Comparison of ENCODE assay signal across 8 cellular contexts in genomic region chr11:75815345-75815983, GRCh38. TPM values are rescaled to one million over a fixed set of nuclear protein-coding genes. Genes with fewer than 3 reads are reported as not detected.
DNase-seq lines count a peak whose midpoint lies in the region; ATAC-seq and TF ChIP-seq lines count a peak whose summit lies in the region.

No MANE protein-coding gene starts in this region.

- no peaks in the 10 kb centered on the region for H3K36me3 Mint-ChIP-seq in immature natural killer cell

- H3K27me3 Mint-ChIP-seq in immature natural killer cell (ENCODE audit: low read depth in 3 of 3) = peaks cover 10 to 11% (median 11%) of the 10 kb centered on the region in 3 donors

- TF ChIP-seq CTCF in RWPE1 (conservative IDR thresholded peaks at IDR 0.05; ENCODE audit: low read depth) = no peak

- CTCF ChIA-PET in RWPE1 (lab: Yijun Ruan, JAX) = interaction anchor here (0.7 kb wide), 1 partner anchor 675 kb away, joined by 3 read pairs; no protein-coding TSS in a partner anchor

- POLR2A ChIA-PET in RWPE1 (lab: Yijun Ruan, JAX; ENCODE audit: low non-redundant PET) = interaction anchor here (0.5 to 0.6 kb wide), 2 partner anchors 24 to 791 kb away, joined by 3 to 4 read pairs; no protein-coding TSS in a partner anchor

- H3K4me3 Mint-ChIP-seq in immature natural killer cell = peak overlapping the region in 4 of 5 donors; percentile 87 to 93 (median 88)

- peak; percentile 13 for ATAC-seq in HG02981 (IDR thresholded peaks at IDR 0.05; ENCODE audit: unreplicated experiment)

- peak overlapping the region in 4 of 6 donors; percentile 91 to 98 (median 92) for H3K27ac Mint-ChIP-seq in immature natural killer cell

- peak; percentile 32 for DNase-seq in NOMO-1 treated with DMSO at 0.1 percent for 48 hours (lab: John Stamatoyannopoulos, UW; ENCODE audit: unreplicated experiment)
- DNase-seq in NOMO-1 treated with dmso at 0.1 percent for 144 hours (lab: John Stamatoyannopoulos, UW; ENCODE audit: unreplicated experiment) = no peak
- peak; percentile 55 for DNase-seq in RWPE1 (ENCODE audit: low spot score)
- peak; percentile 76 for DNase-seq in astrocyte of the hippocampus (ENCODE audit: low read depth, low spot score)
- peak; percentile 42 to 67 (median 47) for DNase-seq in immature natural killer cell
- DNase-seq in stimulated activated CD4-positive, alpha-beta T cell treated with anti-CD3 and anti-CD28 coated beads, Interleukin-1b, Interleukin-23, amount 100 ng/mL, for 48 hours = peak; percentile 32
- DNase-seq in ecto neural progenitor cell (ENCODE audit: low spot score) = no peak

- peaks cover 18 to 25% of the 10 kb centered on the region in 2 donors for H3K4me1 Mint-ChIP-seq in immature natural killer cell

- peak overlapping the region; percentile 86 for H3K27ac ChIP-seq in RWPE1

- H3K9me3 Mint-ChIP-seq in immature natural killer cell = no peaks in the 10 kb centered on the region

RNA-seq across cellular contexts. Expression of gene UVRAG, which starts 0.5 kb away (rescaled TPM):
- 10 to 100 TPM in 2 of 3 donors, 1 to 10 TPM in 1; 7.2 to 19.3 (median 15.7) TPM for polyA plus RNA-seq in immature natural killer cell

RNA-seq across cellular contexts. Expression of gene DGAT2, which starts 46.9 kb away (rescaled TPM):
- under 1 TPM in 2 of 3 donors, not detected in 1; 0.22 to 0.63 TPM for polyA plus RNA-seq in immature natural killer cell

Comparison
In these comparisons a context has a peak if more than half of its experiments do, and no peak if none do; other contexts are left out.
1. DNase-seq: peak in NOMO-1 treated with DMSO at 0.1 percent for 48 hours (single experiment), RWPE1 (single experiment), astrocyte of the hippocampus (single experiment), immature natural killer cell (3 of 3) and stimulated activated CD4-positive, alpha-beta T cell treated with anti-CD3 and anti-CD28 coated beads, Interleukin-1b, Interleukin-23, amount 100 ng/mL, for 48 hours (single experiment); none in NOMO-1 treated with dmso at 0.1 percent for 144 hours (single experiment) and ecto neural progenitor cell (single experiment).